Comparison of ENCODE assay signal across 14 cellular contexts in the genomic region with DNA sequence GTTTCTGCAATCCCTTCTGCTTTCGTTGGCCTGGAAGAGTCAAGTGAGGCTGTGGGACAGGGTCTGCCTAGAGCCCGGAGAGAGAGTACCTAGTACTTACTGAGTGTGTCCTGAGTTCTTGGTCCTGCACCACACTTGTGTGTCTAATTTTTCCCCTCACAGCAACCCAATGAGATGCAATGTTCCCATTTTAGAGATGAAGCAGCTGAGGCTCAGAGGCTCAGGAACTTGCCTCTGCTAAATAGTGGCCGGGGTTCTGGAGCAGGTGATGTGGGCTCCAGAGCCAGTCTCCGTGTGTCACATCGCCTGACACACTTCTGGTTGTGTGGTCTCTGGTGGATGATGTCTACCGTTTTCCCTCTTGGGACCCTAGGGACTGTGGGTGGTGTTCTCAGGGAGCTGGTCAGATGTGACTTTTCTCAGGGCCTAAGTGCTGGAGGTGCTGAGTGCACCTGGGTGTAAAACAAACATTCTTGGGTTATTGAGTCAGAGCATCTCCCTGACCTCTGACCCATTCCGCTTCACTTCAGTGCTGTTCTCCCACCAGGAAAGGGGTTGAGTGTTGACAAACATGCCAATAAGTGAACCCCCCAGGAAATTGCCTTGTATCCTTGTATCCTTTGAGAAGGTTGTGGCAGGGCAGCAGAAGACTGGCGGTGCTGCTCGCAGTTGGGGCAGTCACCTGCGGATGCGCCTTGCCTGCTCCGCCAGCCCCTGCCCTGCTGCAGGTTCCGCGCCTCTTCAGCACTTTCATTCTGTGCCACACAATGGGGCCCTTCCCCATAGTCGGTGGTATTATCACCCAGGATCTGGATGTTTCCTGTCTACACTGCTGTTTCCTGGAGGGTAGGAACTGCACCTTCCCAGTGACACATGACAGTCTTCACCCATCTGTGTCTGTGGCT. TPM values are rescaled to one million over a fixed set of nuclear protein-coding genes. Genes with fewer than 3 reads are reported as not detected.
DNase-seq lines count a peak whose midpoint lies in the region; ATAC-seq and TF ChIP-seq lines count a peak whose summit lies in the region.
"Had no signal": no experiment of that assay in that cellular context is flagged by ENCODE, and none has a peak within 500 bp of the region (broad histone marks: within the 10 kb centered on the region; RNA-seq: fewer than 3 reads in every experiment).

No MANE protein-coding gene starts in this region.

- H3K27ac ChIP-seq in C4-2B (peak overlapping the region; percentile 15), mammary epithelial cell (ENCODE audit: insufficient read depth, low read depth, low read length) (peak overlapping the region; percentile 52)
- H3K27ac ChIP-seq: KMS-11 had no signal

- intact Hi-C loops in mammary epithelial cell (cut with micrococcal nuclease) = loop anchor here (2.0 kb wide), 1 partner anchor 31 kb away; the partner anchor contains the start of gene HK2
- intact Hi-C loops in Right ventricle myocardium superior (cut with DNase I) = no loop called here

- no peaks in the 10 kb centered on the region for H3K27me3 ChIP-seq in mammary epithelial cell (ENCODE audit: insufficient read depth, low read length)

- no peak overlapping the region for H3K4me3 Mint-ChIP-seq in HFFc6
- no peak overlapping the region for H3K4me3 Mint-ChIP-seq in nephron progenitor cell
- H3K4me3 Mint-ChIP-seq: activated CD4-positive, alpha-beta memory T cell treated with anti-CD3 and anti-CD28 coated beads for 36 hours; CD8-positive, alpha-beta memory T cell; central memory CD8-positive, alpha-beta T cell had no signal

- CTCF ChIA-PET in mammary epithelial cell (lab: Charles Lee; ENCODE audit: low non-redundant PET) = no interaction called here

- H3K4me3 ChIP-seq in mammary epithelial cell (replicated peaks in 1 of 3; ENCODE audit: insufficient read depth in 1 of 3, low read depth in 2 of 3, low read length in 3 of 3) = no peak overlapping the region

- H3K9ac ChIP-seq in mammary epithelial cell (ENCODE audit: insufficient read depth, low read length) = no peak overlapping the region
- H3K9ac ChIP-seq: KMS-11 had no signal

- no peak overlapping the region for H2AFZ ChIP-seq in mammary epithelial cell (ENCODE audit: low read depth, low read length)

- no peaks in the 10 kb centered on the region for H3K9me3 Mint-ChIP-seq in HFFc6
- no peaks in the 10 kb centered on the region for H3K9me3 Mint-ChIP-seq in nephron progenitor cell
- H3K9me3 Mint-ChIP-seq: activated CD4-positive, alpha-beta memory T cell treated with anti-CD3 and anti-CD28 coated beads for 36 hours; CD8-positive, alpha-beta memory T cell; central memory CD8-positive, alpha-beta T cell had no signal

- TF ChIP-seq CTCF in C4-2B (conservative IDR thresholded peaks at IDR 0.05) = no peak
- TF ChIP-seq CTCF in HFFc6 (IDR thresholded peaks at IDR 0.05) = no peak
- no peak for TF ChIP-seq CTCF in mammary epithelial cell (conservative IDR thresholded peaks at IDR 0.05 in 1 of 2, IDR thresholded peaks at IDR 0.05 in 1 of 2; ENCODE audit: extremely low read depth in 1 of 2, insufficient read depth in 1 of 2, low read depth in 1 of 2, low read length in 2 of 2)
- TF ChIP-seq CTCF in nephron progenitor cell (IDR thresholded peaks at IDR 0.05) = no peak

- peak overlapping the region; percentile 55 for H3K4me2 ChIP-seq in mammary epithelial cell (ENCODE audit: insufficient read depth, low read depth, low read length)
- H3K4me2 ChIP-seq: KMS-11 had no signal

- DNase-seq in HFFc6 (no peak), mammary epithelial cell (no peak), nephron progenitor cell (no peak), T1000 (lab: John Stamatoyannopoulos, UW) (no peak), Right ventricle myocardium superior (no peak)
- DNase-seq in effector CD4-positive, alpha-beta T cell = no peak
- DNase-seq: activated CD4-positive, alpha-beta memory T cell treated with anti-CD3 and anti-CD28 coated beads for 36 hours; CD8-positive, alpha-beta memory T cell; stimulated activated CD4-positive, alpha-beta T cell treated with anti-CD3 and anti-CD28 coated beads, Interleukin-4, amount 100 ng/mL, for 24 hours; stimulated activated naive CD4-positive, alpha-beta T cell treated with Interleukin-2 at 50 U/mL for 16 hours had no signal

- in situ Hi-C loops in mammary epithelial cell (cut with MboI; ENCODE audit: low sequenced_read_pairs in 2 of 2) = no loop called here

- H3K79me2 ChIP-seq in mammary epithelial cell (ENCODE audit: insufficient read depth, low read length) = peaks cover 93% of the 10 kb centered on the region

- peak overlapping the region; percentile 60; the same call in 1 of the 2 replicates for H3K27ac Mint-ChIP-seq in HFFc6
- peak overlapping the region; percentile 89 for H3K27ac Mint-ChIP-seq in nephron progenitor cell
- H3K27ac Mint-ChIP-seq: activated CD4-positive, alpha-beta memory T cell treated with anti-CD3 and anti-CD28 coated beads for 36 hours had no signal

- peaks cover 26% of the 10 kb centered on the region for H3K4me1 ChIP-seq in mammary epithelial cell (ENCODE audit: insufficient read depth, low read length)

- no peaks in the 10 kb centered on the region; the same call in 1 of the 2 replicates for H3K27me3 Mint-ChIP-seq in HFFc6 (ENCODE audit: insufficient read depth)
- peaks cover 4% of the 10 kb centered on the region for H3K27me3 Mint-ChIP-seq in nephron progenitor cell (ENCODE audit: low read depth, poor library complexity)
- H3K27me3 Mint-ChIP-seq: activated CD4-positive, alpha-beta memory T cell treated with anti-CD3 and anti-CD28 coated beads for 36 hours; CD8-positive, alpha-beta memory T cell; central memory CD8-positive, alpha-beta T cell had no signal

- WGBS in mammary epithelial cell (ENCODE audit: low coverage, missing lambda C conversion rate) = 89% methylated on average over 9 of the region's 15 CpGs

- ATAC-seq in esophagus mucosa (no peak), Right ventricle myocardium superior (ENCODE audit: poor library complexity) (no peak)

- H3K36me3 Mint-ChIP-seq in HFFc6 (ENCODE audit: low read depth) (peaks cover 29% of the 10 kb centered on the region), nephron progenitor cell (ENCODE audit: low read depth) (peaks cover 65% of the 10 kb centered on the region)

- dilution Hi-C loops in mammary epithelial cell (cut with HindIII; ENCODE audit: low sequenced_read_pairs) = no loop called here

- H3K36me3 ChIP-seq in mammary epithelial cell (ENCODE audit: insufficient read depth, low read length) = peaks cover 11% of the 10 kb centered on the region

- H3K9me3 ChIP-seq in mammary epithelial cell (replicated peaks; ENCODE audit: insufficient read depth, low read length) = no peaks in the 10 kb centered on the region

- BruUV-seq in mammary epithelial cell (replicated peaks; lab: Mats Ljungman, UMichigan) = no TSS peak

- H3K4me1 Mint-ChIP-seq in HFFc6 (ENCODE audit: low read depth) (peaks cover 59% of the 10 kb centered on the region), nephron progenitor cell (peaks cover 51% of the 10 kb centered on the region)
- H3K4me1 Mint-ChIP-seq: CD8-positive, alpha-beta memory T cell; central memory CD8-positive, alpha-beta T cell had no signal

- no peaks in the 10 kb centered on the region for H4K20me1 ChIP-seq in mammary epithelial cell (ENCODE audit: insufficient read depth, low read length)

RNA-seq across cellular contexts. Expression of gene HK2, which starts 32.1 kb away (rescaled TPM):
- total RNA-seq in HFFc6 (2021; fragmentation: NEBNext Ultra II Directional; extraction: Animal tissue kit (Norgen Biotek cat#: 25700)) = 10 to 100 TPM; 26.2 to 51.3 (median 28.4) TPM
- 10 to 100 TPM; 13.0 to 56.1 TPM for total RNA-seq in mammary epithelial cell
- 41.0 TPM for polyA plus RNA-seq in mammary epithelial cell
- polyA minus RNA-seq in mammary epithelial cell = 131 TPM
- total RNA-seq in esophagus mucosa = 37.4 TPM
- 4.1 TPM for total RNA-seq in Right ventricle myocardium superior
